8 cellular contexts compared by ENCODE assay signal in the genomic region with DNA sequence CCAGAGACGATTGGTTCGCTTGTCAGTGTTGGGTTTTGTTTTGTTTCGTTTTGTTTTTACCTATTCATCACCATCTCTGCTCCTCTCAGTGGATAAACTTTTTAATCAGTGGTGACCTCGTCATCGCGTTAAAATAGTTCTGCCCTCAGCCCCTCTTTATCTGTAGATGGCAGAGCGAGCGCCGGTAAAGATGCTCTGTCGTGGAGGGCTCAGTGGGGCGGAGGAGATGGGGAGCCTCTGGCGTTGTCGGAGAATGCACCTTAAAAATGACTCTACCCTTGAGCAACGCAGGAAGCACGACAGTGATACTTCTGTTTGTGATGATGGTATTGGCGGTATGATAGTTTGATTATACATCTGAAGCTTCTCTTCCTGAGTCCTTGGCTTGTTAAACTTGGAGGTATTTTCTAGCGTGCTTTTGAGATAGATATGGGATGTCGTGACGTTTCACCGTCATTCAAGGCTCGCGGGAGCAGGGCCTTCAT. TPM values are rescaled to one million over a fixed set of nuclear protein-coding genes. Genes with fewer than 3 reads are reported as not detected.
DNase-seq lines count a peak whose midpoint lies in the region; ATAC-seq and TF ChIP-seq lines count a peak whose summit lies in the region.

No MANE protein-coding gene starts in this region.

- peak overlapping the region; percentile 94 for H3K4me2 ChIP-seq in GM23248 (ENCODE audit: unreplicated experiment)

- H3K36me3 ChIP-seq in GM23248 (ENCODE audit: low read depth) (no peaks in the 10 kb centered on the region), MG63 (no peaks in the 10 kb centered on the region), colonic mucosa (no peaks in the 10 kb centered on the region), lower lobe of right lung (no peaks in the 10 kb centered on the region)

- H3K27me3 ChIP-seq in GM23248 (replicated peaks; ENCODE audit: insufficient read depth) (no peaks in the 10 kb centered on the region), MG63 (no peaks in the 10 kb centered on the region), colonic mucosa (no peaks in the 10 kb centered on the region), lower lobe of right lung (ENCODE audit: low read depth) (no peaks in the 10 kb centered on the region)

- peaks cover 24% of the 10 kb centered on the region for H4K20me1 ChIP-seq in GM23248 (ENCODE audit: insufficient read depth)

- H3K4me3 ChIP-seq in GM23248 (peak overlapping the region; percentile 95), MG63 (peak overlapping the region; percentile 94), colonic mucosa (peak overlapping the region; percentile 62), lower lobe of right lung (peak overlapping the region; percentile 95)

- intact Hi-C loops in colonic mucosa (cut with DNase I) = no loop called here
- intact Hi-C loops in lower lobe of right lung (cut with DNase I) = no loop called here

- DNase-seq in GM03348 (ENCODE audit: low spot score) = peak; percentile 47
- DNase-seq in GM23248 = peak; percentile 69
- DNase-seq in MG63 = peak; percentile 18
- peak; percentile 12 to 41 (median 30) for DNase-seq in activated CD4-positive, CD25-positive, alpha-beta regulatory T cell (lab: John Stamatoyannopoulos, UW)
- DNase-seq in colonic mucosa = no peak
- no peak for DNase-seq in lower lobe of right lung
- DNase-seq in stimulated activated CD8-positive, alpha-beta memory T cell treated with anti-CD3 and anti-CD28 coated beads, Interleukin-15, amount 100 ng/mL, for 1 hour (ENCODE audit: low read depth) = peak; percentile 24
- no peak for DNase-seq in iPS-NIHi11 (ENCODE audit: low spot score)

- H3K79me2 ChIP-seq in GM23248 (ENCODE audit: insufficient read depth) = peaks cover 58% of the 10 kb centered on the region

- H2AFZ ChIP-seq in GM23248 = peak overlapping the region; percentile 72

- H3K4me1 ChIP-seq in GM23248 (ENCODE audit: insufficient read depth) = peaks cover 26% of the 10 kb centered on the region
- no peaks in the 10 kb centered on the region for H3K4me1 ChIP-seq in colonic mucosa
- peaks cover 44% of the 10 kb centered on the region for H3K4me1 ChIP-seq in lower lobe of right lung

- H3K9me2 ChIP-seq in GM23248 (ENCODE audit: insufficient read depth) = no peaks in the 10 kb centered on the region

- ATAC-seq in lower lobe of right lung = peak; percentile 40 to 43

- H3F3A ChIP-seq in GM23248 (ENCODE audit: insufficient read depth) = peaks cover 25% of the 10 kb centered on the region

- TF ChIP-seq CTCF in colonic mucosa (IDR thresholded peaks at IDR 0.05) = no peak
- TF ChIP-seq CTCF in lower lobe of right lung (IDR thresholded peaks at IDR 0.05) = no peak

- H3K9me3 ChIP-seq in GM23248 (ENCODE audit: low read depth) (no peaks in the 10 kb centered on the region), MG63 (no peaks in the 10 kb centered on the region), colonic mucosa (no peaks in the 10 kb centered on the region), lower lobe of right lung (no peaks in the 10 kb centered on the region)

- peak overlapping the region; percentile 95 for H3K27ac ChIP-seq in GM23248
- H3K27ac ChIP-seq in colonic mucosa = peak overlapping the region; percentile 87
- H3K27ac ChIP-seq in lower lobe of right lung = peak overlapping the region; percentile 96

- WGBS in GM23248 (ENCODE audit: low coverage in 1 of 2, low lambda C conversion rate in 2 of 2, missing lambda C conversion rate in 2 of 2), 2 experiments = 1% methylated on average over 22 of the region's 22 CpGs

- in situ Hi-C loops in GM23248 (cut with MboI) = no loop called here

- peak overlapping the region; percentile 92 for H3K9ac ChIP-seq in GM23248
- H3K9ac ChIP-seq in colonic mucosa (ENCODE audit: low read depth in 2 of 2, low read length in 2 of 2) = peak overlapping the region; percentile 78 to 79

RNA-seq across cellular contexts. Expression of gene CSGALNACT2, which starts 0.6 kb away (rescaled TPM):
- total RNA-seq in GM23248 (2014; rRNA removed; shearing (Covaris generic)) = 11.5 and 17.4 TPM in 2 replicates
- polyA plus RNA-seq in GM23248 (2016; fragmentation: Nextera tagmentation; extraction: Ambion mirVana) = 26.3 and 27.8 TPM in 2 replicates
- 10.2 and 23.7 TPM in 2 replicates for total RNA-seq in MG63 (2014; rRNA removed; shearing (Covaris generic); ENCODE audit: low replicate concordance)
- total RNA-seq in colonic mucosa (1 to 10 TPM; 3.5 to 8.2 TPM), lower lobe of right lung (36.4 TPM)

Comparison
In these comparisons a context has a peak if more than half of its experiments do, and no peak if none do; other contexts are left out.
1. DNase-seq: peak in GM03348 (single experiment), GM23248 (single experiment), MG63 (single experiment), activated CD4-positive, CD25-positive, alpha-beta regulatory T cell (4 of 4) and stimulated activated CD8-positive, alpha-beta memory T cell treated with anti-CD3 and anti-CD28 coated beads, Interleukin-15, amount 100 ng/mL, for 1 hour (single experiment); none in colonic mucosa (single experiment), lower lobe of right lung (single experiment) and iPS-NIHi11 (single experiment).
2. Peak in every context shown above with its lines, with median percentiles within 50 percentile points of each other: H3K27ac ChIP-seq and H3K4me3 ChIP-seq.